1 cellular context compared by ENCODE assay signal in the genomic region with DNA sequence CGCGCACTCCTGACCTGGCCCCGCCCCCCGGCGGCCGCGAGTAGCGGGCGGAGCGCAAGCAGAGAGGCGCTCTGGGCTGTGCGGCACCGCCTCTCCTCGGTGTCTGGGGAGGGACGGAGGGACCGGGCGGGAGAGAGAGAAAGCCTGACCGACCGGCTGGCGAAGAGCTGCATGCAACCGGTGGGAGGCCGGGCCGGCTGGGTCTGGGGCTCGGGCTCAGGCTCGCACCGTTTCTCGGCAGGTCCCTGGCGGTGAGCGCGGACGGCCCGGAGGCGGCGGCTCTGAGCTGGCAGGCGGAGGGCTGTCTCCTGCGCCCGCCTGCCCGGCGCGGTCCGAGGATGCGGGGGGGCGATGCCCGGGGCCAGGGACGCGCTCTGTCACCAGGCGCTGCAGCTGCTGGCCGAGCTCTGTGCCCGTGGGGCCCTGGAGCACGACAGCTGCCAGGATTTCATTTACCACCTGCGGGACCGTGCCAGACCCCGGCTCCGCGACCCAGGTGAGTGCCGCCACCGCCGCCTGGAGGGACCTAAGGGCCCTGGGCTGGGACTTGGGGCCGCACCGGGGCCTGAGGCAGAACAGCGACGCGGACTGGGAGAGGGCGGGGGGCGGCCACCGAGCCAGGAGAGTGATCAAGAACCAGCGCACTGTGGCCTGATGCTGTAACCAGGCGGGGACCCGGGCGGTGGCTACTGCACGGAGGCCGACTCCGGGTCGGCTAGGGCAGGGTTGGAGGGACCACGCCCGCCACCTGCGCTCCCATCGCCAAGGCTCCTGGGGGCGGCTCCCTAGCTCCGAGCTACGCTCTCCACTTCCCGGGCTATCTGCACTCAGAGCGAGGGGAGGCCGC.
TF ChIP-seq lines count a peak whose summit lies in the region.

A gene with protein sequence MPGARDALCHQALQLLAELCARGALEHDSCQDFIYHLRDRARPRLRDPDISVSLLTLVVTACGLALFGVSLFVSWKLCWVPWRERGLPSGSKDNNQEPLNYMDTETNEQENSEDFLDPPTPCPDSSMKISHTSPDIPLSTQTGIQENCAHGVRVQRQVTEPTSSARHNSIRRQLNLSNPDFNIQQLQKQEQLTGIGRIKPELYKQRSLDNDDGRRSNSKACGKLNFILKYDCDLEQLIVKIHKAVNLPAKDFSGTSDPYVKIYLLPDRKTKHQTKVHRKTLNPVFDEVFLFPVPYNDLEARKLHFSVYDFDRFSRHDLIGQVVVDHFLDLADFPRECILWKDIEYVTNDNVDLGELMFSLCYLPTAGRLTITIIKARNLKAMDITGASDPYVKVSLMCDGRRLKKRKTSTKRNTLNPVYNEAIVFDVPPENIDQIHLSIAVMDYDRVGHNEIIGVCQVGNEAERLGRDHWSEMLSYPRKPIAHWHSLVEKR (plus strand): TSS at position 69 of the 847 bp plus-strand sequence. CDS start 283 bp downstream, at position 352.

TF ChIP-seq in K562, 482 proteins besides CTCF, POLR2A, EP300 and RAD21 (continued from another document):
- TF ChIP-seq, protein P1, sequence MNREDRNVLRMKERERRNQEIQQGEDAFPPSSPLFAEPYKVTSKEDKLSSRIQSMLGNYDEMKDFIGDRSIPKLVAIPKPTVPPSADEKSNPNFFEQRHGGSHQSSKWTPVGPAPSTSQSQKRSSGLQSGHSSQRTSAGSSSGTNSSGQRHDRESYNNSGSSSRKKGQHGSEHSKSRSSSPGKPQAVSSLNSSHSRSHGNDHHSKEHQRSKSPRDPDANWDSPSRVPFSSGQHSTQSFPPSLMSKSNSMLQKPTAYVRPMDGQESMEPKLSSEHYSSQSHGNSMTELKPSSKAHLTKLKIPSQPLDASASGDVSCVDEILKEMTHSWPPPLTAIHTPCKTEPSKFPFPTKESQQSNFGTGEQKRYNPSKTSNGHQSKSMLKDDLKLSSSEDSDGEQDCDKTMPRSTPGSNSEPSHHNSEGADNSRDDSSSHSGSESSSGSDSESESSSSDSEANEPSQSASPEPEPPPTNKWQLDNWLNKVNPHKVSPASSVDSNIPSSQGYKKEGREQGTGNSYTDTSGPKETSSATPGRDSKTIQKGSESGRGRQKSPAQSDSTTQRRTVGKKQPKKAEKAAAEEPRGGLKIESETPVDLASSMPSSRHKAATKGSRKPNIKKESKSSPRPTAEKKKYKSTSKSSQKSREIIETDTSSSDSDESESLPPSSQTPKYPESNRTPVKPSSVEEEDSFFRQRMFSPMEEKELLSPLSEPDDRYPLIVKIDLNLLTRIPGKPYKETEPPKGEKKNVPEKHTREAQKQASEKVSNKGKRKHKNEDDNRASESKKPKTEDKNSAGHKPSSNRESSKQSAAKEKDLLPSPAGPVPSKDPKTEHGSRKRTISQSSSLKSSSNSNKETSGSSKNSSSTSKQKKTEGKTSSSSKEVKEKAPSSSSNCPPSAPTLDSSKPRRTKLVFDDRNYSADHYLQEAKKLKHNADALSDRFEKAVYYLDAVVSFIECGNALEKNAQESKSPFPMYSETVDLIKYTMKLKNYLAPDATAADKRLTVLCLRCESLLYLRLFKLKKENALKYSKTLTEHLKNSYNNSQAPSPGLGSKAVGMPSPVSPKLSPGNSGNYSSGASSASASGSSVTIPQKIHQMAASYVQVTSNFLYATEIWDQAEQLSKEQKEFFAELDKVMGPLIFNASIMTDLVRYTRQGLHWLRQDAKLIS (CRISPR knock-in tag; IDR thresholded peaks at IDR 0.05): no peak
- TF ChIP-seq, protein P2, sequence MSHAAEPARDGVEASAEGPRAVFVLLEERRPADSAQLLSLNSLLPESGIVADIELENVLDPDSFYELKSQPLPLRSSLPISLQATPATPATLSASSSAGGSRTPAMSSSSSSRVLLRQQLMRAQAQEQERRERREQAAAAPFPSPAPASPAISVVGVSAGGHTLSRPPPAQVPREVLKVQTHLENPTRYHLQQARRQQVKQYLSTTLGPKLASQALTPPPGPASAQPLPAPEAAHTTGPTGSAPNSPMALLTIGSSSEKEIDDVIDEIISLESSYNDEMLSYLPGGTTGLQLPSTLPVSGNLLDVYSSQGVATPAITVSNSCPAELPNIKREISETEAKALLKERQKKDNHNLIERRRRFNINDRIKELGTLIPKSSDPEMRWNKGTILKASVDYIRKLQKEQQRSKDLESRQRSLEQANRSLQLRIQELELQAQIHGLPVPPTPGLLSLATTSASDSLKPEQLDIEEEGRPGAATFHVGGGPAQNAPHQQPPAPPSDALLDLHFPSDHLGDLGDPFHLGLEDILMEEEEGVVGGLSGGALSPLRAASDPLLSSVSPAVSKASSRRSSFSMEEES (CRISPR knock-in tag; IDR thresholded peaks at IDR 0.05): no peak
- TF ChIP-seq, protein P3, sequence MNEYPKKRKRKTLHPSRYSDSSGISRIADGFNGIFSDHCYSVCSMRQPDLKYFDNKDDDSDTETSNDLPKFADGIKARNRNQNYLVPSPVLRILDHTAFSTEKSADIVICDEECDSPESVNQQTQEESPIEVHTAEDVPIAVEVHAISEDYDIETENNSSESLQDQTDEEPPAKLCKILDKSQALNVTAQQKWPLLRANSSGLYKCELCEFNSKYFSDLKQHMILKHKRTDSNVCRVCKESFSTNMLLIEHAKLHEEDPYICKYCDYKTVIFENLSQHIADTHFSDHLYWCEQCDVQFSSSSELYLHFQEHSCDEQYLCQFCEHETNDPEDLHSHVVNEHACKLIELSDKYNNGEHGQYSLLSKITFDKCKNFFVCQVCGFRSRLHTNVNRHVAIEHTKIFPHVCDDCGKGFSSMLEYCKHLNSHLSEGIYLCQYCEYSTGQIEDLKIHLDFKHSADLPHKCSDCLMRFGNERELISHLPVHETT (CRISPR knock-in tag; conservative IDR thresholded peaks at IDR 0.05 in 1 of 2, IDR thresholded peaks at IDR 0.05 in 1 of 2): no peak
- TF ChIP-seq, protein P4, sequence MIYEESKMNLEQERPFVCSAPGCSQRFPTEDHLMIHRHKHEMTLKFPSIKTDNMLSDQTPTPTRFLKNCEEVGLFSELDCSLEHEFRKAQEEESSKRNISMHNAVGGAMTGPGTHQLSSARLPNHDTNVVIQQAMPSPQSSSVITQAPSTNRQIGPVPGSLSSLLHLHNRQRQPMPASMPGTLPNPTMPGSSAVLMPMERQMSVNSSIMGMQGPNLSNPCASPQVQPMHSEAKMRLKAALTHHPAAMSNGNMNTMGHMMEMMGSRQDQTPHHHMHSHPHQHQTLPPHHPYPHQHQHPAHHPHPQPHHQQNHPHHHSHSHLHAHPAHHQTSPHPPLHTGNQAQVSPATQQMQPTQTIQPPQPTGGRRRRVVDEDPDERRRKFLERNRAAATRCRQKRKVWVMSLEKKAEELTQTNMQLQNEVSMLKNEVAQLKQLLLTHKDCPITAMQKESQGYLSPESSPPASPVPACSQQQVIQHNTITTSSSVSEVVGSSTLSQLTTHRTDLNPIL (CRISPR knock-in tag; IDR thresholded peaks at IDR 0.05): no peak
- TF ChIP-seq XRCC3 (IDR thresholded peaks at IDR 0.05): no peak
- no peak for TF ChIP-seq SREBF1 (IDR thresholded peaks at IDR 0.05; ENCODE audit: borderline replicate concordance, low read depth, low read length)
- TF ChIP-seq NRF1 (conservative IDR thresholded peaks at IDR 0.05 in 1 of 2, IDR thresholded peaks at IDR 0.05 in 1 of 2): no peak
- TF ChIP-seq ZNF263 (CRISPR knock-in tag; IDR thresholded peaks at IDR 0.05; ENCODE audit: borderline replicate concordance): no peak
- TF ChIP-seq, protein P5, sequence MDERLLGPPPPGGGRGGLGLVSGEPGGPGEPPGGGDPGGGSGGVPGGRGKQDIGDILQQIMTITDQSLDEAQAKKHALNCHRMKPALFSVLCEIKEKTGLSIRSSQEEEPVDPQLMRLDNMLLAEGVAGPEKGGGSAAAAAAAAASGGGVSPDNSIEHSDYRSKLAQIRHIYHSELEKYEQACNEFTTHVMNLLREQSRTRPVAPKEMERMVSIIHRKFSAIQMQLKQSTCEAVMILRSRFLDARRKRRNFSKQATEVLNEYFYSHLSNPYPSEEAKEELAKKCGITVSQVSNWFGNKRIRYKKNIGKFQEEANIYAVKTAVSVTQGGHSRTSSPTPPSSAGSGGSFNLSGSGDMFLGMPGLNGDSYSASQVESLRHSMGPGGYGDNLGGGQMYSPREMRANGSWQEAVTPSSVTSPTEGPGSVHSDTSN (CRISPR knock-in tag; IDR thresholded peaks at IDR 0.05; ENCODE audit: low read depth): no peak
- TF ChIP-seq, protein P5 (tag; conservative IDR thresholded peaks at IDR 0.05; ENCODE audit: low read depth): no peak
- TF ChIP-seq ZFPM2 (CRISPR knock-in tag; IDR thresholded peaks at IDR 0.05): no peak
- TF ChIP-seq BACH1 (tag; IDR thresholded peaks at IDR 0.05): no peak
- no peak for TF ChIP-seq CHD2 (IDR thresholded peaks at IDR 0.05; ENCODE audit: low read depth, low read length)
- TF ChIP-seq U2AF1 (optimal IDR thresholded peaks at IDR 0.05; ENCODE audit: low read depth, low read length): no peak
- TF ChIP-seq SAP30 (IDR thresholded peaks at IDR 0.05; ENCODE audit: borderline replicate concordance, insufficient read depth, low read depth, low read length, poor library complexity, severe bottlenecking): no peak
